Comparison of ENCODE assay signal across 8 cellular contexts in the genomic region with DNA sequence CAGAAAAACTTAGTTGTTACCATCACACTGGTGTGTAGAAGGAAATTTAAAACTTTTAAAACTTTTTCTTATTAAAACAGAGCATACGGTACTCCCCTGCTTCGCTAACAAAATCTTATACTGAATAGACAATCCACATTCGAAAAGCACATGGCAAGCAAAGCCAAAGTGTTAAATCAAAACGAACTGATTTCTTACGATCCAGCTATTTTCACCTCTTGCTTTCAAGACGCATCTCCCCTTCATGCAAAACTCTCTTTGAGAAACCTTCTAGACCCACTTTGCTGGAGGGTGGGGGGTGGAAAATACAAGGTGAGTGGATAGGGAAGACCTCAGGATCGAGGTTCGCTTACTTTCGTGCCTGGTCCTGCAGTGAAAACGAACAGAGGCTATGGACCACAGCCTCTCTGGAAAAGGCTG. TPM values are rescaled to one million over a fixed set of nuclear protein-coding genes. Genes with fewer than 3 reads are reported as not detected.
A peak's percentile ranks its signal among the peaks of the same experiment; 100 is the strongest.
DNase-seq lines count a peak whose midpoint lies in the region; ATAC-seq and TF ChIP-seq lines count a peak whose summit lies in the region.

No MANE protein-coding gene starts in this region.

- H3K9me3 ChIP-seq in endocrine pancreas (ENCODE audit: control insufficient read depth, low read length), result no peaks in the 10 kb centered on the region
- no peaks in the 10 kb centered on the region for H3K9me3 ChIP-seq in neutrophil

- intact Hi-C loops in Calu3 (cut with micrococcal nuclease; ENCODE audit: unreplicated experiment), result loop anchor here (5.0 kb wide), 1 partner anchor 75 kb away; the partner anchor contains the start of gene TM7SF3

- H3K4me3 ChIP-seq in endocrine pancreas (ENCODE audit: control insufficient read depth, insufficient read depth, low read length) (peak overlapping the region; percentile 94), neutrophil (ENCODE audit: low read depth in 1 of 2, low read length in 1 of 2) (peak overlapping the region; percentile 81 to 96)

- no peak for TF ChIP-seq CTCF in Calu3 (IDR thresholded peaks at IDR 0.05; ENCODE audit: unreplicated experiment)
- TF ChIP-seq CTCF in neutrophil (IDR thresholded peaks at IDR 0.05), result no peak

- H3K4me1 Mint-ChIP-seq in Calu3 (ENCODE audit: low read depth, unreplicated experiment), result peaks cover 29% of the 10 kb centered on the region

- H3K27ac ChIP-seq in neutrophil, result peak overlapping the region; percentile 95

- no peaks in the 10 kb centered on the region for H3K36me3 ChIP-seq in endocrine pancreas (ENCODE audit: control insufficient read depth, insufficient read depth, low read length)
- no peaks in the 10 kb centered on the region for H3K36me3 ChIP-seq in neutrophil

- peak overlapping the region; percentile 94 for H3K4me3 Mint-ChIP-seq in Calu3 (ENCODE audit: low read depth, unreplicated experiment)

- peak overlapping the region; percentile 95 for H3K27ac Mint-ChIP-seq in Calu3 (ENCODE audit: unreplicated experiment)

- peaks cover 32% of the 10 kb centered on the region for H3K4me1 ChIP-seq in endocrine pancreas (ENCODE audit: control insufficient read depth, insufficient read depth, low read length)
- peaks cover 54 to 61% of the 10 kb centered on the region in 2 experiments for H3K4me1 ChIP-seq in neutrophil (ENCODE audit: control insufficient read depth in 1 of 2, insufficient read depth in 1 of 2, low read depth in 1 of 2, low read length in 1 of 2)

- no peak for DNase-seq in Calu3
- DNase-seq in NCI-H226, result peak; percentile 8
- no peak for DNase-seq in GOT3 (lab: John Stamatoyannopoulos, UW)
- no peak for DNase-seq in DMS79 treated with DMSO at 0.1 percent for 48 hours (lab: John Stamatoyannopoulos, UW)

- H3K27me3 ChIP-seq in endocrine pancreas (ENCODE audit: control insufficient read depth, insufficient read depth, low read length), result no peaks in the 10 kb centered on the region
- H3K27me3 ChIP-seq in neutrophil, result no peaks in the 10 kb centered on the region

- H3K9ac ChIP-seq in endocrine pancreas (ENCODE audit: control insufficient read depth, insufficient read depth, low read length), result peak overlapping the region; percentile 66

- TSS peak; percentile 40 for BruUV-seq in Calu3 (replicated peaks; lab: Mats Ljungman, UMichigan)

- CTCF ChIA-PET in Calu3 (lab: Charles Lee), result no interaction called here

- H3K36me3 Mint-ChIP-seq in Calu3 (ENCODE audit: insufficient read depth, unreplicated experiment), result peaks cover 32% of the 10 kb centered on the region

- H3K27me3 Mint-ChIP-seq in Calu3 (ENCODE audit: unreplicated experiment), result no peaks in the 10 kb centered on the region

- H3K9me3 Mint-ChIP-seq in Calu3 (ENCODE audit: low read depth, unreplicated experiment), result no peaks in the 10 kb centered on the region

- ATAC-seq in HG02884 (IDR thresholded peaks at IDR 0.05; ENCODE audit: unreplicated experiment) (no peak), HG03108 (IDR thresholded peaks at IDR 0.05; ENCODE audit: unreplicated experiment) (no peak)

RNA-seq across cellular contexts. Expression of gene INTS13, which starts 0.3 kb away (rescaled TPM):
- 35.0 and 36.3 TPM in 2 replicates for total RNA-seq in Calu3 (2022)

RNA-seq across cellular contexts. Expression of gene FGFR1OP2, which starts 0.8 kb away (rescaled TPM):
- 33.7 and 37.5 TPM in 2 replicates for total RNA-seq in Calu3 (2022)
